ENCODE assay signal across 16 cellular contexts in genomic region chr9:131094622-131095021, GRCh38. TPM values are rescaled to one million over a fixed set of nuclear protein-coding genes. Genes with fewer than 3 reads are reported as not detected.
DNase-seq lines count a peak whose midpoint lies in the region; ATAC-seq, FAIRE-seq and TF ChIP-seq lines count a peak whose summit lies in the region.
"Had no signal": no experiment of that assay in that cellular context is flagged by ENCODE, and none has a peak within 500 bp of the region (broad histone marks: within the 10 kb centered on the region; RNA-seq: fewer than 3 reads in every experiment).

No MANE protein-coding gene starts in this region.

- no peak overlapping the region for H3K9ac ChIP-seq in kidney (ENCODE audit: low read length in 2 of 2)

- no peaks in the 10 kb centered on the region for H3K9me3 Mint-ChIP-seq in natural killer cell treated with Interleukin-12 subunit alpha and Interleukin-12 subunit beta and Interleukin-15 and Interleukin-18, amount 100 ng/mL, for 72 hours
- H3K9me3 Mint-ChIP-seq: activated CD4-positive, alpha-beta memory T cell treated with anti-CD3 and anti-CD28 coated beads, Interleukin-2, amount 10 ng/mL, durations not matched to agents 7 days and 5 days; activated naive CD4-positive, alpha-beta T cell treated with anti-CD3 and anti-CD28 coated beads for 36 hours; dendritic cell treated with granulocyte-macrophage colony-stimulating factor and Interleukin-4, amounts not matched to agents 40 ng/mL and 50 ng/mL, for 4 days; T-cell had no signal

- H3K4me1 ChIP-seq in kidney (ENCODE audit: control insufficient read depth in 1 of 2, insufficient read depth in 1 of 2, low read depth in 1 of 2, low read length in 2 of 2) = peaks cover 8 to 15% of the 10 kb centered on the region in 2 donors

- intact Hi-C loops in kidney (cut with DNase I) = no loop called here

- no peaks in the 10 kb centered on the region for H3K36me3 Mint-ChIP-seq in natural killer cell treated with Interleukin-12 subunit alpha and Interleukin-12 subunit beta and Interleukin-15 and Interleukin-18, amount 100 ng/mL, for 72 hours
- H3K36me3 Mint-ChIP-seq: T-cell had no signal

- H3K4me1 Mint-ChIP-seq in natural killer cell treated with Interleukin-12 subunit alpha and Interleukin-12 subunit beta and Interleukin-15 and Interleukin-18, amount 100 ng/mL, for 72 hours (ENCODE audit: low read depth in 2 of 2) = peaks cover 3 to 5% of the 10 kb centered on the region in 2 donors

- no peak overlapping the region for H3K4me3 Mint-ChIP-seq in natural killer cell treated with Interleukin-12 subunit alpha and Interleukin-12 subunit beta and Interleukin-15 and Interleukin-18, amount 100 ng/mL, for 72 hours
- H3K4me3 Mint-ChIP-seq: activated CD4-positive, alpha-beta memory T cell treated with anti-CD3 and anti-CD28 coated beads, Interleukin-2, amount 10 ng/mL, durations not matched to agents 7 days and 5 days; activated naive CD4-positive, alpha-beta T cell treated with anti-CD3 and anti-CD28 coated beads for 36 hours; dendritic cell treated with granulocyte-macrophage colony-stimulating factor and Interleukin-4, amounts not matched to agents 40 ng/mL and 50 ng/mL, for 4 days had no signal

- FAIRE-seq in kidney (lab: Jason Lieb, UNC) = no peak

- H3K4me3 ChIP-seq in epithelial cell of esophagus (ENCODE audit: low read length) = no peak overlapping the region
- no peak overlapping the region for H3K4me3 ChIP-seq in kidney (ENCODE audit: low read length in 2 of 2)
- H3K4me3 ChIP-seq: sigmoid colon, upper lobe of left lung had no signal

- DNase-seq in AG08395 (ENCODE audit: low spot score) (peak; percentile 90), HPDE6-E6E7 (ENCODE audit: extremely low spot score) (peak; percentile 61), epithelial cell of esophagus (ENCODE audit: low read depth) (peak; percentile 78), kidney (peak; percentile 87), putamen (ENCODE audit: low spot score) (no peak)
- DNase-seq in natural killer cell treated with Interleukin-12 subunit alpha and Interleukin-12 subunit beta and Interleukin-15 and Interleukin-18, amount 100 ng/mL, for 72 hours (ENCODE audit: low spot score) = no peak
- DNase-seq: activated CD4-positive, alpha-beta memory T cell treated with anti-CD3 and anti-CD28 coated beads, Interleukin-2, amount 10 ng/mL, durations not matched to agents 7 days and 5 days; activated naive CD4-positive, alpha-beta T cell treated with anti-CD3 and anti-CD28 coated beads for 36 hours; KBM-7; NCI-H187; sigmoid colon; T-cell; upper lobe of left lung had no signal

- TF ChIP-seq CTCF in epithelial cell of esophagus (IDR thresholded peaks at IDR 0.05; ENCODE audit: insufficient read depth, low read depth, low read length, missing control alignments) = no peak
- TF ChIP-seq CTCF in kidney (IDR thresholded peaks at IDR 0.05; ENCODE audit: borderline replicate concordance, extremely low read depth, insufficient read depth) = no peak

- ATAC-seq in natural killer cell treated with Interleukin-12 subunit alpha and Interleukin-12 subunit beta and Interleukin-15 and Interleukin-18, amount 100 ng/mL, for 72 hours = no peak
- ATAC-seq in GM21619 (IDR thresholded peaks at IDR 0.05; ENCODE audit: unreplicated experiment) (no peak), GM21360 (IDR thresholded peaks at IDR 0.05; ENCODE audit: unreplicated experiment) (no peak)
- ATAC-seq: T-cell had no signal

- H3K9me3 ChIP-seq in kidney (ENCODE audit: control insufficient read depth in 1 of 2, low read length in 2 of 2) = no peaks in the 10 kb centered on the region
- H3K9me3 ChIP-seq: sigmoid colon, upper lobe of left lung had no signal

- peaks cover 23 to 27% of the 10 kb centered on the region in 2 donors for H3K27me3 Mint-ChIP-seq in natural killer cell treated with Interleukin-12 subunit alpha and Interleukin-12 subunit beta and Interleukin-15 and Interleukin-18, amount 100 ng/mL, for 72 hours

- H3K36me3 ChIP-seq in kidney (ENCODE audit: control insufficient read depth in 1 of 2, insufficient read depth in 2 of 2, low read length in 2 of 2) = peaks cover 0 to 5% of the 10 kb centered on the region in 2 donors
- H3K36me3 ChIP-seq: sigmoid colon, upper lobe of left lung had no signal

- H3K27ac Mint-ChIP-seq in natural killer cell treated with Interleukin-12 subunit alpha and Interleukin-12 subunit beta and Interleukin-15 and Interleukin-18, amount 100 ng/mL, for 72 hours = no peak overlapping the region
- H3K27ac Mint-ChIP-seq: activated CD4-positive, alpha-beta memory T cell treated with anti-CD3 and anti-CD28 coated beads, Interleukin-2, amount 10 ng/mL, durations not matched to agents 7 days and 5 days; activated naive CD4-positive, alpha-beta T cell treated with anti-CD3 and anti-CD28 coated beads for 36 hours; dendritic cell treated with granulocyte-macrophage colony-stimulating factor and Interleukin-4, amounts not matched to agents 40 ng/mL and 50 ng/mL, for 4 days; T-cell had no signal

- H3K27ac ChIP-seq in kidney (ENCODE audit: low read depth in 2 of 2, low read length in 2 of 2) = no peak overlapping the region
- H3K27ac ChIP-seq: upper lobe of left lung had no signal

RNA-seq across cellular contexts. Expression of gene AIF1L, which starts 1.7 kb away (rescaled TPM):
- 397 TPM for total RNA-seq in kidney
- 439 TPM for polyA plus RNA-seq in kidney (ENCODE audit: insufficient read depth, low read depth, low replicate concordance)
- total RNA-seq in natural killer cell treated with Interleukin-12 subunit alpha and Interleukin-12 subunit beta and Interleukin-15 and Interleukin-18, amount 100 ng/mL, for 72 hours = not detected

RNA-seq across cellular contexts. Expression of gene NUP214, which starts 30.8 kb away (rescaled TPM):
- total RNA-seq in kidney = 75.3 TPM
- polyA plus RNA-seq in kidney (ENCODE audit: insufficient read depth, low read depth, low replicate concordance) = 28.4 TPM
- total RNA-seq in natural killer cell treated with Interleukin-12 subunit alpha and Interleukin-12 subunit beta and Interleukin-15 and Interleukin-18, amount 100 ng/mL, for 72 hours = 100 to 1,000 TPM in 1 of 2 donors, 10 to 100 TPM in 1; 66.2 to 121 TPM

Comparison
In these comparisons a context has a peak if more than half of its experiments do, and no peak if none do; other contexts are left out.
1. DNase-seq: peak in AG08395 (single experiment), HPDE6-E6E7 (single experiment), epithelial cell of esophagus (single experiment) and kidney (single experiment); none in natural killer cell treated with Interleukin-12 subunit alpha and Interleukin-12 subunit beta and Interleukin-15 and Interleukin-18, amount 100 ng/mL, for 72 hours (single experiment) and putamen (single experiment).
2. RNA of gene AIF1L, which starts 1.7 kb away (total RNA-seq): 397 TPM in kidney (single experiment); not detected in natural killer cell treated with Interleukin-12 subunit alpha and Interleukin-12 subunit beta and Interleukin-15 and Interleukin-18, amount 100 ng/mL, for 72 hours; every median in the first group is over 100 times any median in the second.